ENCODE assay signal across 14 cellular contexts in the genomic region with DNA sequence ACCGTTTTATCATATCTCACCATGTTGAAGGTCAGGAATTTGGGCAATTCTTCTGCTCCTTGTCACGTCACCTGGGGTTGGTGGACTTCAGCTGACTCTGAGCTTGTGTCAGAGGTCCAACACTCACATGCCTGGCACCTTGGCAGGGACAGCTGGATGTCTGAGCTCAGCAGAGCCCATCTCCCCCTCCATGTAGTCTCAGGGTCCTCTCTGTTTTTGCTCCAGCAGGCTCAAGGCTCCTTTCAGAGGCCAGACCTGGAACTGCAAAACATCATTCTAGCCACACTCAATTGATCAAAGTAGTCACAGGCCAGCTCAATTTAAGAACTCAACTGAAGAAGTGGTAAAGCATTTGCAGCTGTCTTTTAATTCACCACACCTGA. TPM values are rescaled to one million over a fixed set of nuclear protein-coding genes. Genes with fewer than 3 reads are reported as not detected.
DNase-seq lines count a peak whose midpoint lies in the region; ATAC-seq and TF ChIP-seq lines count a peak whose summit lies in the region.
"Had no signal": no experiment of that assay in that cellular context is flagged by ENCODE, and none has a peak within 500 bp of the region (broad histone marks: within the 10 kb centered on the region; RNA-seq: fewer than 3 reads in every experiment).

No MANE protein-coding gene starts in this region.

- no CpG with 5 or more reads among the region's 2 CpGs for WGBS in H9 (ENCODE audit: extremely low coverage, insufficient read length, low lambda C conversion rate)
- 66% methylated on average over 2 of the region's 2 CpGs for WGBS in SK-N-SH (ENCODE audit: low lambda C conversion rate)

- no peak overlapping the region for H3K56ac ChIP-seq in H9 (ENCODE audit: insufficient read length, low read depth, low read length)

- no peak for TF ChIP-seq EP300 in SK-N-SH (IDR thresholded peaks at IDR 0.05; ENCODE audit: borderline replicate concordance in 1 of 2, low read depth in 1 of 2, low read length in 1 of 2)

- H3K27me3 Mint-ChIP-seq in H9 (ENCODE audit: low read depth): no peaks in the 10 kb centered on the region

- H3K79me2 ChIP-seq in H9 (ENCODE audit: insufficient read depth, low read length): no peaks in the 10 kb centered on the region
- H3K79me2 ChIP-seq in SK-N-SH (ENCODE audit: insufficient read depth): no peaks in the 10 kb centered on the region

- no peaks in the 10 kb centered on the region for H3K36me3 ChIP-seq in SK-N-SH (replicated peaks in 1 of 2; ENCODE audit: control insufficient read depth in 1 of 2, insufficient read depth in 2 of 2, low read length in 1 of 2)
- H3K36me3 ChIP-seq: BLaER1, gastrocnemius medialis, Peyer's patch had no signal

- H3K27me3 ChIP-seq in H9 (ENCODE audit: insufficient read depth, low read length) (no peaks in the 10 kb centered on the region), SK-N-SH (ENCODE audit: insufficient read depth) (no peaks in the 10 kb centered on the region)
- H3K27me3 ChIP-seq: BLaER1, gastrocnemius medialis, Peyer's patch had no signal

- no peak overlapping the region for H3T11ph ChIP-seq in H9 (ENCODE audit: low read length)

- 0 out of 2 replicates have a peak, but pooled peaks have one; percentile 10 for TF ChIP-seq RAD21 in SK-N-SH (IDR thresholded peaks at IDR 0.05; ENCODE audit: low read length)

- no peak overlapping the region for H4K91ac ChIP-seq in H9 (ENCODE audit: insufficient read length, low read depth, low read length)

- peaks cover 0 to 2% of the 10 kb centered on the region in 2 experiments; a peak in 1 of 4 replicates for H3K4me1 Mint-ChIP-seq in H9
- H3K4me1 Mint-ChIP-seq: stimulated activated naive CD8-positive, alpha-beta T cell treated with anti-CD3 and anti-CD28 coated beads, Interleukin-15, amount 100 ng/mL, for 72 hours had no signal

- H4K8ac ChIP-seq in H9 (replicated peaks; ENCODE audit: insufficient read length, low read depth, low read length): no peak overlapping the region

- H4K20me1 ChIP-seq in H9 (ENCODE audit: control insufficient read depth, insufficient read depth, insufficient read length): no peaks in the 10 kb centered on the region
- no peaks in the 10 kb centered on the region for H4K20me1 ChIP-seq in SK-N-SH (ENCODE audit: insufficient read depth)
- H4K20me1 ChIP-seq: BLaER1 had no signal

- no peak overlapping the region for H2AK5ac ChIP-seq in H9 (ENCODE audit: insufficient read length, low read length)

- H2BK12ac ChIP-seq in H9 (ENCODE audit: insufficient read length, low read depth, low read length): no peak overlapping the region

- no peaks in the 10 kb centered on the region for H3K9me2 ChIP-seq in SK-N-SH

- H3K4me3 ChIP-seq in GM12864 (ENCODE audit: low read depth, low read length) (no peak overlapping the region), SK-N-SH (ENCODE audit: low read depth in 2 of 2, low read length in 1 of 2) (no peak overlapping the region)
- H3K4me3 ChIP-seq: BLaER1, gastrocnemius medialis, Peyer's patch had no signal

- H2BK120ac ChIP-seq in H9 (ENCODE audit: low read depth, low read length, poor library complexity, severe bottlenecking): no peak overlapping the region

- H3F3A ChIP-seq in SK-N-SH (replicated peaks; ENCODE audit: insufficient read depth): no peaks in the 10 kb centered on the region

- no peaks in the 10 kb centered on the region for H3K36me3 Mint-ChIP-seq in H9 (ENCODE audit: insufficient read depth in 1 of 3, low read depth in 3 of 3)

- H3K4me3 Mint-ChIP-seq in H9: no peak overlapping the region
- H3K4me3 Mint-ChIP-seq: activated T-helper 1 cell treated with anti-CD3 and anti-CD28 coated beads, Interleukin-12 subunit alpha, Interleukin-12 subunit beta, Interleukin-2, Interleukin-4 antibody, amounts not matched to agents 30 ng/mL and 10 ng/mL and 1 ng/mL, durations not matched to agents 14 hours and 24 hours and 36 hours; stimulated activated naive CD8-positive, alpha-beta T cell treated with anti-CD3 and anti-CD28 coated beads, Interleukin-15, amount 100 ng/mL, for 72 hours had no signal

- H3K9ac ChIP-seq in H9 (ENCODE audit: extremely low read depth, insufficient read length, low read length) (no peak overlapping the region), SK-N-SH (no peak overlapping the region)
- H3K9ac ChIP-seq: BLaER1 had no signal

- no peak overlapping the region for H2BK5ac ChIP-seq in H9 (ENCODE audit: insufficient read length, low read length)

- H3K27ac ChIP-seq in H9 (ENCODE audit: insufficient read length, low read depth, low read length) (no peak overlapping the region), SK-N-SH (ENCODE audit: low read depth in 2 of 2, low read length in 1 of 2) (no peak overlapping the region)
- H3K27ac ChIP-seq: BLaER1, gastrocnemius medialis, Peyer's patch had no signal

- CTCF ChIA-PET in SK-N-SH (lab: Yijun Ruan, JAX): interaction anchor here (1.1 to 1.6 kb wide), 2 partner anchors 9 to 17 kb away, joined by 3 to 6 read pairs; no protein-coding TSS in a partner anchor

- no peaks in the 10 kb centered on the region for H3K79me1 ChIP-seq in H9 (ENCODE audit: insufficient read depth, low read depth, low read length, poor library complexity, severe bottlenecking)

- POLR2A ChIA-PET in SK-N-SH (lab: Yijun Ruan, JAX): no interaction called here

- no peak overlapping the region; the same call in 1 of the 2 replicates for H3K14ac ChIP-seq in H9 (ENCODE audit: insufficient read depth, low read length)

- no peak overlapping the region for H3K18ac ChIP-seq in H9 (ENCODE audit: insufficient read length, low read depth, low read length)

- H2BK15ac ChIP-seq in H9 (ENCODE audit: low read depth, low read length): no peak overlapping the region

- no peak overlapping the region for H2BK20ac ChIP-seq in H9 (ENCODE audit: low read depth, low read length, poor library complexity, severe bottlenecking)

- TF ChIP-seq CTCF in GM12864 (IDR thresholded peaks at IDR 0.05; ENCODE audit: low read depth, low read length, missing control alignments) (peak; percentile 28), H9 (conservative IDR thresholded peaks at IDR 0.05) (peak; percentile 48), SK-N-SH (IDR thresholded peaks at IDR 0.05) (no peak)

- H3K4me2 ChIP-seq in H9 (ENCODE audit: insufficient read depth, insufficient read length, low read length): no peak overlapping the region
- no peak overlapping the region for H3K4me2 ChIP-seq in SK-N-SH
- H3K4me2 ChIP-seq: BLaER1 had no signal

- DNase-seq in GM12864 (ENCODE audit: low read depth) (no peak), H9 (peak; percentile 41), SK-N-SH (no peak), iPS-NIHi7 (ENCODE audit: extremely low spot score) (peak; percentile 50), cerebellum (ENCODE audit: low spot score) (no peak), SK-N-DZ (ENCODE audit: low spot score) (no peak)
- no peak for DNase-seq in activated CD4-positive, alpha-beta T cell treated with anti-CD3 and anti-CD28 coated beads, Interleukin-2, amount 50 U/mL, for 48 hours
- DNase-seq: gastrocnemius medialis; Peyer's patch; retina; stimulated activated naive CD8-positive, alpha-beta T cell treated with anti-CD3 and anti-CD28 coated beads, Interleukin-15, amount 100 ng/mL, for 72 hours had no signal

- no peak overlapping the region for H3K4ac ChIP-seq in H9 (ENCODE audit: low read depth, low read length)

- H3K23me2 ChIP-seq in H9 (ENCODE audit: insufficient read length, low read depth, low read length, poor library complexity, severe bottlenecking): no peaks in the 10 kb centered on the region

- no peaks in the 10 kb centered on the region for H3K4me1 ChIP-seq in H9 (ENCODE audit: insufficient read depth, low read length)
- peaks cover 0 to 2% of the 10 kb centered on the region in 2 experiments; a peak in 3 of 4 replicates for H3K4me1 ChIP-seq in SK-N-SH (ENCODE audit: control insufficient read depth in 1 of 2, insufficient read depth in 2 of 2, low read depth in 1 of 2, low read length in 1 of 2)
- H3K4me1 ChIP-seq: gastrocnemius medialis, Peyer's patch had no signal

- no peaks in the 10 kb centered on the region for H3K9me3 Mint-ChIP-seq in H9
- H3K9me3 Mint-ChIP-seq: activated T-helper 1 cell treated with anti-CD3 and anti-CD28 coated beads, Interleukin-12 subunit alpha, Interleukin-12 subunit beta, Interleukin-2, Interleukin-4 antibody, amounts not matched to agents 30 ng/mL and 10 ng/mL and 1 ng/mL, durations not matched to agents 14 hours and 24 hours and 36 hours; stimulated activated naive CD8-positive, alpha-beta T cell treated with anti-CD3 and anti-CD28 coated beads, Interleukin-15, amount 100 ng/mL, for 72 hours had no signal

- no peak overlapping the region for H2AFZ ChIP-seq in H9 (ENCODE audit: low read length)
- H2AFZ ChIP-seq in SK-N-SH (ENCODE audit: low read depth): no peak overlapping the region

- H3K9me3 ChIP-seq in H9 (ENCODE audit: control insufficient read depth, low read depth, low read length) (no peaks in the 10 kb centered on the region), SK-N-SH (no peaks in the 10 kb centered on the region)
- H3K9me3 ChIP-seq: BLaER1, gastrocnemius medialis, Peyer's patch had no signal

- no peak overlapping the region for H3K23ac ChIP-seq in H9 (ENCODE audit: insufficient read length, low read depth, low read length)

- no peak for ATAC-seq in HG03108 (IDR thresholded peaks at IDR 0.05; ENCODE audit: unreplicated experiment)
- ATAC-seq: gastrocnemius medialis; stimulated activated naive CD8-positive, alpha-beta T cell treated with anti-CD3 and anti-CD28 coated beads, Interleukin-15, amount 100 ng/mL, for 72 hours had no signal

- H3K27ac Mint-ChIP-seq in H9: no peak overlapping the region
- H3K27ac Mint-ChIP-seq: activated T-helper 1 cell treated with anti-CD3 and anti-CD28 coated beads, Interleukin-12 subunit alpha, Interleukin-12 subunit beta, Interleukin-2, Interleukin-4 antibody, amounts not matched to agents 30 ng/mL and 10 ng/mL and 1 ng/mL, durations not matched to agents 14 hours and 24 hours and 36 hours; stimulated activated naive CD8-positive, alpha-beta T cell treated with anti-CD3 and anti-CD28 coated beads, Interleukin-15, amount 100 ng/mL, for 72 hours had no signal

- H4K5ac ChIP-seq in H9 (ENCODE audit: insufficient read length, low read depth, low read length): no peak overlapping the region

TF ChIP-seq in SK-N-SH, 30 proteins besides CTCF, POLR2A, EP300 and RAD21:
- TF ChIP-seq MEF2A (IDR thresholded peaks at IDR 0.05; ENCODE audit: borderline replicate concordance, low read depth): no peak

RNA-seq across cellular contexts. Expression of gene EDNRA, which starts 45.4 kb away (rescaled TPM):
- total RNA-seq in H9 (2021) (0.75 and 1.6 TPM in 2 replicates), cerebellum (10.5 TPM)
- 1.2 and 2.0 TPM in 2 replicates for polyA plus RNA-seq in SK-N-SH (2012; rRNA removed)
- polyA plus RNA-seq in SK-N-SH (2012; cell fraction: cytosol; rRNA removed): 2.5 and 2.8 TPM in 2 replicates
- 0.94 and 1.5 TPM in 2 replicates for polyA plus RNA-seq in SK-N-SH (2012; cell fraction: nucleus; rRNA removed)
- 0.16 and 0.59 TPM in 2 replicates for polyA plus RNA-seq in SK-N-DZ (2014; cell fraction: cytosol; rRNA removed)
- polyA plus RNA-seq in SK-N-DZ (2014; cell fraction: nucleus; rRNA removed): 0.17 and 0.63 TPM in 2 replicates
- total RNA-seq: activated T-helper 1 cell treated with anti-CD3 and anti-CD28 coated beads, Interleukin-12 subunit alpha, Interleukin-12 subunit beta, Interleukin-2, Interleukin-4 antibody, amounts not matched to agents 30 ng/mL and 10 ng/mL and 1 ng/mL, durations not matched to agents 14 hours and 24 hours and 36 hours had no signal

Comparison
In these comparisons a context has a peak if more than half of its experiments do, and no peak if none do; other contexts are left out.
1. DNase-seq: peak in H9 (single experiment) and iPS-NIHi7 (single experiment); none in GM12864 (single experiment), SK-N-SH (single experiment), cerebellum (single experiment), SK-N-DZ (single experiment) and activated CD4-positive, alpha-beta T cell treated with anti-CD3 and anti-CD28 coated beads, Interleukin-2, amount 50 U/mL, for 48 hours (0 of 2).